In genomic region chr5:112902561-112902960, GRCh38 we compare ENCODE assay signal across 24 cellular contexts.
"Had no signal": no experiment of that assay in that cellular context is flagged by ENCODE, and none has a peak within 500 bp of the region (broad histone marks: within the 10 kb centered on the region; RNA-seq: fewer than 3 reads in every experiment).

No MANE protein-coding gene starts in this region.

- H3K9me3 ChIP-seq: gastrocnemius medialis, mucosa of descending colon, pancreas, right lobe of liver, testis, tibial artery had no signal

- H3K4me1 ChIP-seq: testis had no signal

- ATAC-seq: gastrocnemius medialis, mucosa of descending colon, natural killer cell, pancreas had no signal

- H3K9me3 Mint-ChIP-seq: mesothelial cell of epicardium, natural killer cell, type B pancreatic cell had no signal

- H3K4me3 Mint-ChIP-seq: mesothelial cell of epicardium, natural killer cell, type B pancreatic cell had no signal

- DNase-seq: dermis blood vessel endothelial cell; effector memory CD4-positive, alpha-beta T cell; gastrocnemius medialis; head of caudate nucleus; mesenchymal stem cell; mucosa of descending colon; natural killer cell; occipital lobe; pancreas; retina; right lobe of liver; stimulated activated CD4-positive, alpha-beta T cell treated with anti-CD3 and anti-CD28 coated beads, Interleukin-12 subunit alpha, Interleukin-12 subunit beta, amount 100 ng/mL, for 4 hours; stimulated activated CD4-positive, alpha-beta T cell treated with anti-CD3 and anti-CD28 coated beads, Interleukin-1b, Interleukin-23, amount 100 ng/mL, for 48 hours; stimulated activated CD4-positive, alpha-beta T cell treated with anti-CD3 and anti-CD28 coated beads, Interleukin-4, amount 100 ng/mL, for 1 hour; stimulated activated CD8-positive, alpha-beta memory T cell treated with anti-CD3 and anti-CD28 coated beads, Interleukin-4, amount 100 ng/mL, for 48 hours; stimulated activated naive CD4-positive, alpha-beta T cell treated with Interleukin-2 at 50 U/mL for 16 hours; substantia nigra; testis; tibial artery had no signal

- H3K27me3 ChIP-seq: gastrocnemius medialis, pancreas, right lobe of liver, testis, tibial artery had no signal

- H3K27me3 Mint-ChIP-seq: type B pancreatic cell had no signal

- H3K27ac ChIP-seq: coronary artery, gastrocnemius medialis, pancreas, right lobe of liver, testis, tibial artery had no signal

- H3K4me3 ChIP-seq: coronary artery, gastrocnemius medialis, lung, mucosa of descending colon, pancreas, right lobe of liver, smooth muscle cell, testis, tibial artery had no signal

- H3K27ac Mint-ChIP-seq: mesothelial cell of epicardium, type B pancreatic cell had no signal
